Comparison of ENCODE assay signal across 26 cellular contexts in genomic region chr2:209189893-209190292, GRCh38.
DNase-seq lines count a peak whose midpoint lies in the region; ATAC-seq, FAIRE-seq and TF ChIP-seq lines count a peak whose summit lies in the region.
"Had no signal": no experiment of that assay in that cellular context is flagged by ENCODE, and none has a peak within 500 bp of the region (broad histone marks: within the 10 kb centered on the region; RNA-seq: fewer than 3 reads in every experiment).

No MANE protein-coding gene starts in this region.

- SMC1A ChIA-PET in GM12878 (lab: Charles Lee; ENCODE audit: uncharacterized antibody, unreplicated experiment) = no interaction called here

- DNase-seq in NCI-H1694 (lab: John Stamatoyannopoulos, UW) (peak; percentile 36), NCI-H1694 treated with DMSO at 0.1 percent for 48 hours (lab: John Stamatoyannopoulos, UW) (no peak), MM.1S (peak; percentile 21), GM12878 (ENCODE audit: low read depth, low spot score) (no peak), NCI-H1092 treated with DMSO at 0.1 percent for 48 hours (lab: John Stamatoyannopoulos, UW) (no peak), GM23338 (ENCODE audit: low spot score) (no peak)
- DNase-seq: Calu3, GM23248, H9, HFFc6, NCI-H1048, NCI-H1417 treated with DMSO at 0.1 percent for 48 hours, NCI-H187 treated with DMSO at 0.1 percent for 48 hours, NCI-H2107, NCI-H526, SHP77, T-cell had no signal

- peak; percentile 52 for ATAC-seq in GM12878
- no peak for ATAC-seq in HG03097 (IDR thresholded peaks at IDR 0.05; ENCODE audit: low FRiP score, unreplicated experiment)
- ATAC-seq in GM21825 (IDR thresholded peaks at IDR 0.05; ENCODE audit: unreplicated experiment) = no peak
- ATAC-seq in GM23338 = no peak
- ATAC-seq: Panc1, T-cell had no signal

- in situ Hi-C loops in GM12878 (cut with MboI) = no loop called here

- H3K9ac ChIP-seq in MM.1S (ENCODE audit: low read length) (no peak overlapping the region), GM12878 (ENCODE audit: control insufficient read depth, insufficient read depth, low read length) (no peak overlapping the region)
- H3K9ac ChIP-seq: GM23248, KMS-11 had no signal

- no peaks in the 10 kb centered on the region for H4K20me1 ChIP-seq in MM.1S (ENCODE audit: insufficient read depth, low read length)
- no peaks in the 10 kb centered on the region for H4K20me1 ChIP-seq in GM12878 (ENCODE audit: control insufficient read depth, insufficient read depth)
- H4K20me1 ChIP-seq in GM23338 (replicated peaks; ENCODE audit: insufficient read depth) = no peaks in the 10 kb centered on the region

- BruUV-seq in GM12878 (replicated peaks; lab: Mats Ljungman, UMichigan) = no TSS peak

- H3K27ac ChIP-seq in MM.1S (ENCODE audit: low read length) (no peak overlapping the region), GM12878 (ENCODE audit: control insufficient read depth, insufficient read depth) (no peak overlapping the region), GM23338 (ENCODE audit: low read depth) (no peak overlapping the region)
- H3K27ac ChIP-seq: 22Rv1, GM23248, HL-60, KMS-11, RWPE1 had no signal

- no peaks in the 10 kb centered on the region for H3K79me2 ChIP-seq in MM.1S (ENCODE audit: low read length)
- H3K79me2 ChIP-seq in GM12878 (ENCODE audit: control insufficient read depth, insufficient read depth, low read length) = no peaks in the 10 kb centered on the region
- H3K79me2 ChIP-seq in GM23338 (replicated peaks; ENCODE audit: insufficient read depth) = peaks cover 8% of the 10 kb centered on the region; the same call in 1 of the 2 replicates

- no peak for FAIRE-seq in GM12878 (lab: Jason Lieb, UNC)

- H3F3A ChIP-seq in MM.1S (ENCODE audit: insufficient read depth, low read length) (no peaks in the 10 kb centered on the region), GM23338 (replicated peaks; ENCODE audit: low read depth) (no peaks in the 10 kb centered on the region)

- H3K27ac Mint-ChIP-seq in GM23338 = no peak overlapping the region
- H3K27ac Mint-ChIP-seq: B cell, H9, HFFc6, IgD-negative memory B cell, T-cell had no signal

- no peaks in the 10 kb centered on the region for H3K36me3 ChIP-seq in MM.1S (replicated peaks; ENCODE audit: insufficient read depth, low read length)
- no peaks in the 10 kb centered on the region for H3K36me3 ChIP-seq in GM12878 (ENCODE audit: control insufficient read depth in 2 of 2, insufficient read depth in 2 of 2, low read length in 1 of 2)
- H3K36me3 ChIP-seq in GM23338 (ENCODE audit: insufficient read depth) = no peaks in the 10 kb centered on the region

- no peak overlapping the region for H2AFZ ChIP-seq in MM.1S (ENCODE audit: low read length)
- H2AFZ ChIP-seq in GM12878 (ENCODE audit: control insufficient read depth, low read depth, low read length) = no peak overlapping the region
- H2AFZ ChIP-seq in GM23338 = no peak overlapping the region
- H2AFZ ChIP-seq: GM23248 had no signal

- H3K4me1 ChIP-seq in MM.1S (ENCODE audit: low read length) = no peaks in the 10 kb centered on the region
- H3K4me1 ChIP-seq in GM12878 (ENCODE audit: control insufficient read depth, insufficient read depth, low read length) = no peaks in the 10 kb centered on the region
- no peaks in the 10 kb centered on the region for H3K4me1 ChIP-seq in GM23338 (ENCODE audit: insufficient read depth)

- intact Hi-C loops in GM12878 (cut with micrococcal nuclease; ENCODE audit: unreplicated experiment) = no loop called here

- WGBS in GM12878 (ENCODE audit: insufficient coverage, insufficient replicate concordance, low lambda C conversion rate, missing lambda C conversion rate) = 0% methylated on average over 1 of the region's 1 CpG

- RAD21 ChIA-PET in GM12878 (lab: Charles Lee; ENCODE audit: unreplicated experiment) = no interaction called here

- H3K27me3 ChIP-seq in MM.1S (replicated peaks; ENCODE audit: insufficient read depth, low read length) (no peaks in the 10 kb centered on the region), GM12878 (replicated peaks in 1 of 2; ENCODE audit: control insufficient read depth in 2 of 2, insufficient read depth in 2 of 2, low read length in 1 of 2) (no peaks in the 10 kb centered on the region), GM23338 (ENCODE audit: insufficient read depth) (no peaks in the 10 kb centered on the region)

- TF ChIP-seq CTCF in MM.1S (IDR thresholded peaks at IDR 0.05; ENCODE audit: low read length) (no peak), GM12878 (IDR thresholded peaks at IDR 0.05 in 2 of 3, conservative IDR thresholded peaks at IDR 0.05 in 1 of 3; ENCODE audit: control insufficient read depth in 2 of 3, extremely low read depth in 1 of 3, insufficient read depth in 1 of 3, low read depth in 3 of 3, low read length in 3 of 3) (no peak), GM23338 (conservative IDR thresholded peaks at IDR 0.05; ENCODE audit: low read depth in 2 of 2) (no peak)

- TF ChIP-seq POLR2A in GM12878 (IDR thresholded peaks at IDR 0.05; ENCODE audit: low read depth, low read length) = no peak

- H3K4me3 ChIP-seq in MM.1S (ENCODE audit: low read length) (no peak overlapping the region), GM12878 (no peak overlapping the region), GM23338 (no peak overlapping the region)
- H3K4me3 ChIP-seq: GM23248 had no signal

- H3K9me3 Mint-ChIP-seq in GM23338 = no peaks in the 10 kb centered on the region
- H3K9me3 Mint-ChIP-seq: H9 had no signal

- H3K4me1 Mint-ChIP-seq in GM23338 = peaks cover 11% of the 10 kb centered on the region; the same call in 2 of the 3 replicates
- H3K4me1 Mint-ChIP-seq: B cell, IgD-negative memory B cell, T-cell had no signal

- POLR2A ChIA-PET in GM12878 (lab: Charles Lee) = no interaction called here

- TF ChIP-seq EP300 in GM12878 (IDR thresholded peaks at IDR 0.05; ENCODE audit: borderline replicate concordance in 1 of 2, control insufficient read depth in 1 of 2, low read depth in 2 of 2, low read length in 2 of 2) = no peak

- no peak overlapping the region for H3K4me3 Mint-ChIP-seq in GM23338
- H3K4me3 Mint-ChIP-seq: B cell, H9, HFFc6, IgD-negative memory B cell, T-cell had no signal

- H3K4me2 ChIP-seq in MM.1S (ENCODE audit: low read depth, low read length) (no peak overlapping the region), GM12878 (ENCODE audit: control insufficient read depth, insufficient read depth) (no peak overlapping the region), GM23338 (no peak overlapping the region)
- H3K4me2 ChIP-seq: KMS-11 had no signal

- H3K9me3 ChIP-seq in MM.1S (replicated peaks; ENCODE audit: insufficient read depth, low read length) (no peaks in the 10 kb centered on the region), GM12878 (replicated peaks; ENCODE audit: control insufficient read depth, insufficient read depth, low read length) (no peaks in the 10 kb centered on the region)

- H3K36me3 Mint-ChIP-seq in GM23338 (ENCODE audit: low read depth) = no peaks in the 10 kb centered on the region
- H3K36me3 Mint-ChIP-seq: IgD-negative memory B cell, T-cell had no signal

- no peak for TF ChIP-seq RAD21 in GM12878 (IDR thresholded peaks at IDR 0.05; ENCODE audit: insufficient read depth, low read depth, low read length)

- no peaks in the 10 kb centered on the region for H3K9me2 ChIP-seq in MM.1S (replicated peaks; ENCODE audit: insufficient read depth, low read length)
- H3K9me2 ChIP-seq in GM23338 (ENCODE audit: insufficient read depth) = no peaks in the 10 kb centered on the region

- CTCF ChIA-PET in GM12878 (lab: Yijun Ruan, JAX) = interaction anchor here (1.3 kb wide), 1 partner anchor 18 kb away, joined by 3 read pairs; no protein-coding TSS in a partner anchor

- no peaks in the 10 kb centered on the region for H3K27me3 Mint-ChIP-seq in GM23338 (ENCODE audit: insufficient read depth, low read depth, poor library complexity)
- H3K27me3 Mint-ChIP-seq: B cell, IgD-negative memory B cell, T-cell had no signal

TF ChIP-seq in GM12878, 131 proteins besides CTCF, POLR2A, EP300 and RAD21 (continues in another document):
- TF ChIP-seq PKNOX1 (IDR thresholded peaks at IDR 0.05) = no peak
- no peak for TF ChIP-seq MEF2A (IDR thresholded peaks at IDR 0.05; ENCODE audit: insufficient read depth, low read depth, low read length)
- TF ChIP-seq PAX5 (IDR thresholded peaks at IDR 0.05; ENCODE audit: borderline replicate concordance, low read depth, low read length) = no peak
- TF ChIP-seq HDAC6 (IDR thresholded peaks at IDR 0.05; ENCODE audit: unreplicated experiment) = no peak
- TF ChIP-seq HCFC1 (IDR thresholded peaks at IDR 0.05; ENCODE audit: low read length) = no peak

TF ChIP-seq in GM23338, 12 proteins besides CTCF, POLR2A, EP300 and RAD21 (continues in another document):
- no peak for TF ChIP-seq EZH2phosphoT487 (IDR thresholded peaks at IDR 0.05; ENCODE audit: unreplicated experiment)
- no peak for TF ChIP-seq ETS1 (IDR thresholded peaks at IDR 0.05)
- TF ChIP-seq CREB1 (CRISPR knock-in tag; IDR thresholded peaks at IDR 0.05; ENCODE audit: low read depth) = no peak
- TF ChIP-seq POLR2AphosphoS5 (IDR thresholded peaks at IDR 0.05; ENCODE audit: low read depth) = no peak
- TF ChIP-seq JUNB (IDR thresholded peaks at IDR 0.05; ENCODE audit: unreplicated experiment) = no peak

Comparison
In these comparisons a context has a peak if more than half of its experiments do, and no peak if none do; other contexts are left out.
1. DNase-seq: peak in NCI-H1694 (single experiment) and MM.1S (single experiment); none in NCI-H1694 treated with DMSO at 0.1 percent for 48 hours (single experiment), GM12878 (single experiment), NCI-H1092 treated with DMSO at 0.1 percent for 48 hours (single experiment) and GM23338 (single experiment).